In the genomic region with DNA sequence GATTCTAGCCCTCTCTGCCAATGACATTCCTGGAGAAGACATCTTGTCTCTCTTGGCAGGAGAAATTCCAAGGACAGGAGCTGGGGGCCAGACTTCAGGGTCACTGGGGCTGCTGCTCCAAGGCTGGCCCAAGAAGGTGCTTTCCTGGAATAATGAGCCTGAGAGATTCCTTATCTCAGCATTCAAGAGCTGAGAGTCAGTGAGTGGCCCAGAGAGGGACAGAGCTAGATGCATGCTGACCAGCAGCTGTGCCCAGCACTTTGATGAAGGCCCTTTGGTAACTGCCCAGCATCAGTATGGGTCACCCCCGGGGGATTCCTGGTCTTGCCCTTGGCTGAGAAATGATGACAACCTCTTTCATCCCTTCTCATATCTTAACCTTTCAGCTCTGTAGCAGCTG, we compare ENCODE assay signal across 1 cellular context.
TF ChIP-seq lines count a peak whose summit lies in the region.

No MANE protein-coding gene starts in this region.

TF ChIP-seq in SK-N-SH treated with all-trans-retinoic acid at 6 μM for 48 hours, 23 proteins besides CTCF, POLR2A, EP300 and RAD21 (continued from another document):
- TF ChIP-seq CSRNP3 (CRISPR knock-in tag; IDR thresholded peaks at IDR 0.05): no peak
